In the genomic region with DNA sequence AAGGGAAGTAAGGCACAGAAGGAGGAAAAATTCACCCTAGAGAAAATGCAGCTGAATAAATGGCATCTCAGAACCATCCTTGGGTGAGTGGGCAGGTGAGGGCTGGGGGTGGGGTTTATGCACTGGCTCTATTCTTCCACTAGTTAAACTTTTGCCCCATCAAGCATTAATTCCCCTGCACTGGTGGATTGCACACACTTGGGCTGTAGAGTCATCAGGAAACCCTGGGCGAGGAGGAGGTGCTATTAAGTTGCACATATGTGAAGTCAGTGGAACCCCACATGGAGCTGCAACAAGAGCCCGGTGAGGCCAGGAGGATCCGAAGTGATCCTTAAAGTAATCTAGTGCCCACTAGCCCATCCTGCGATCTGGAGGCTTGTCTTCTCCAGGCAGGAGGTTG, we compare ENCODE assay signal across 1 cellular context.
TF ChIP-seq lines count a peak whose summit lies in the region.

No MANE protein-coding gene starts in this region.

TF ChIP-seq in IMR-90, 13 proteins besides CTCF, POLR2A, EP300 and RAD21:
- no peak for TF ChIP-seq RCOR1 (IDR thresholded peaks at IDR 0.05; ENCODE audit: insufficient replicate concordance, low read length)
- no peak for TF ChIP-seq SMC3 (IDR thresholded peaks at IDR 0.05; ENCODE audit: low read depth, low read length)
- TF ChIP-seq MXI1 (IDR thresholded peaks at IDR 0.05; ENCODE audit: borderline replicate concordance, low read depth, low read length) = no peak
- TF ChIP-seq USF2 (IDR thresholded peaks at IDR 0.05; ENCODE audit: low read depth, low read length) = no peak
- TF ChIP-seq BHLHE40 (IDR thresholded peaks at IDR 0.05; ENCODE audit: low read depth, low read length) = no peak
- TF ChIP-seq NFE2L2 (IDR thresholded peaks at IDR 0.05; ENCODE audit: low read depth, low read length) = no peak
- TF ChIP-seq, protein P1, sequence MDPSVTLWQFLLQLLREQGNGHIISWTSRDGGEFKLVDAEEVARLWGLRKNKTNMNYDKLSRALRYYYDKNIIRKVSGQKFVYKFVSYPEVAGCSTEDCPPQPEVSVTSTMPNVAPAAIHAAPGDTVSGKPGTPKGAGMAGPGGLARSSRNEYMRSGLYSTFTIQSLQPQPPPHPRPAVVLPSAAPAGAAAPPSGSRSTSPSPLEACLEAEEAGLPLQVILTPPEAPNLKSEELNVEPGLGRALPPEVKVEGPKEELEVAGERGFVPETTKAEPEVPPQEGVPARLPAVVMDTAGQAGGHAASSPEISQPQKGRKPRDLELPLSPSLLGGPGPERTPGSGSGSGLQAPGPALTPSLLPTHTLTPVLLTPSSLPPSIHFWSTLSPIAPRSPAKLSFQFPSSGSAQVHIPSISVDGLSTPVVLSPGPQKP (IDR thresholded peaks at IDR 0.05; ENCODE audit: borderline replicate concordance, low read depth, low read length) = no peak
- no peak for TF ChIP-seq RFX5 (IDR thresholded peaks at IDR 0.05; ENCODE audit: low read depth, low read length)
- no peak for TF ChIP-seq CHD1 (IDR thresholded peaks at IDR 0.05; ENCODE audit: low read depth, low read length)
- no peak for TF ChIP-seq CEBPB (IDR thresholded peaks at IDR 0.05; ENCODE audit: low read depth, low read length)
- no peak for TF ChIP-seq MAFK (IDR thresholded peaks at IDR 0.05; ENCODE audit: low read depth, low read length)
- TF ChIP-seq MAZ (IDR thresholded peaks at IDR 0.05; ENCODE audit: borderline replicate concordance, low read depth, low read length) = no peak
- TF ChIP-seq FOS (IDR thresholded peaks at IDR 0.05; ENCODE audit: low read depth, low read length) = no peak
